In genomic region chr20:41830702-41831101, GRCh38 we compare ENCODE assay signal across 20 cellular contexts.
A peak's percentile ranks its signal among the peaks of the same experiment; 100 is the strongest.
DNase-seq lines count a peak whose midpoint lies in the region; ATAC-seq, FAIRE-seq and TF ChIP-seq lines count a peak whose summit lies in the region.
"Had no signal": no experiment of that assay in that cellular context is flagged by ENCODE, and none has a peak within 500 bp of the region (broad histone marks: within the 10 kb centered on the region; RNA-seq: fewer than 3 reads in every experiment).

No MANE protein-coding gene starts in this region.

- H3K4me2 ChIP-seq in OCI-LY7 (ENCODE audit: low read length) (peak overlapping the region; percentile 14; the same call in 1 of the 2 replicates), GM12878 (ENCODE audit: control insufficient read depth, insufficient read depth) (no peak overlapping the region)

- SMC1A ChIA-PET in GM12878 (lab: Charles Lee; ENCODE audit: uncharacterized antibody, unreplicated experiment): no interaction called here

- TF ChIP-seq EP300 in GM12878 (IDR thresholded peaks at IDR 0.05; ENCODE audit: borderline replicate concordance in 1 of 2, control insufficient read depth in 1 of 2, low read depth in 2 of 2, low read length in 2 of 2): no peak

- H3K27me3 ChIP-seq in GM12878 (replicated peaks in 1 of 2; ENCODE audit: control insufficient read depth in 2 of 2, insufficient read depth in 2 of 2, low read length in 1 of 2): no peaks in the 10 kb centered on the region

- ATAC-seq in GM12878 (no peak), Right ventricle myocardium inferior (no peak)

- RAD21 ChIA-PET in GM12878 (lab: Charles Lee; ENCODE audit: unreplicated experiment): no interaction called here

- TF ChIP-seq CTCF in OCI-LY7 (conservative IDR thresholded peaks at IDR 0.05; ENCODE audit: low read length): no peak
- no peak for TF ChIP-seq CTCF in GM12878 (IDR thresholded peaks at IDR 0.05 in 2 of 3, conservative IDR thresholded peaks at IDR 0.05 in 1 of 3; ENCODE audit: control insufficient read depth in 2 of 3, extremely low read depth in 1 of 3, insufficient read depth in 1 of 3, low read depth in 3 of 3, low read length in 3 of 3)

- in situ Hi-C loops in GM12878 (cut with MboI): no loop called here

- H3K4me1 Mint-ChIP-seq in activated naive CD4-positive, alpha-beta T cell treated with anti-CD3 and anti-CD28 coated beads for 36 hours (ENCODE audit: low read depth): no peaks in the 10 kb centered on the region

- H3K27me3 Mint-ChIP-seq in activated naive CD4-positive, alpha-beta T cell treated with anti-CD3 and anti-CD28 coated beads for 36 hours (ENCODE audit: low read depth): peaks cover 15% of the 10 kb centered on the region

- no peaks in the 10 kb centered on the region for H3K79me2 ChIP-seq in OCI-LY7 (ENCODE audit: insufficient read depth, low read depth, low read length)
- no peaks in the 10 kb centered on the region for H3K79me2 ChIP-seq in GM12878 (ENCODE audit: control insufficient read depth, insufficient read depth, low read length)

- CTCF ChIA-PET in OCI-LY7 (lab: Charles Lee; ENCODE audit: unreplicated experiment) (no interaction called here), GM12878 (lab: Yijun Ruan, JAX) (no interaction called here)
- CTCF ChIA-PET in activated naive CD4-positive, alpha-beta T cell treated with anti-CD3 and anti-CD28 coated beads for 36 hours (lab: Charles Lee): no interaction called here

- H3K4me3 ChIP-seq in OCI-LY7 (ENCODE audit: low read depth, low read length, poor library complexity, severe bottlenecking) (no peak overlapping the region), GM12878 (no peak overlapping the region)

- H2AFZ ChIP-seq in OCI-LY7 (ENCODE audit: low read length): peak overlapping the region; percentile 74
- no peak overlapping the region for H2AFZ ChIP-seq in GM12878 (ENCODE audit: control insufficient read depth, low read depth, low read length)

- no peak overlapping the region for H3K9ac ChIP-seq in GM12878 (ENCODE audit: control insufficient read depth, insufficient read depth, low read length)

- no peaks in the 10 kb centered on the region for H3K9me2 ChIP-seq in OCI-LY7 (ENCODE audit: insufficient read depth, low read length)

- H3K4me3 Mint-ChIP-seq in activated naive CD4-positive, alpha-beta T cell treated with anti-CD3 and anti-CD28 coated beads for 36 hours: no peak overlapping the region

- WGBS in GM12878 (ENCODE audit: insufficient coverage, insufficient replicate concordance, low lambda C conversion rate, missing lambda C conversion rate): 0% methylated on average over 2 of the region's 2 CpGs

- H3K27ac Mint-ChIP-seq in activated naive CD4-positive, alpha-beta T cell treated with anti-CD3 and anti-CD28 coated beads for 36 hours: no peak overlapping the region

- peaks cover 11% of the 10 kb centered on the region for H3K4me1 ChIP-seq in OCI-LY7 (ENCODE audit: insufficient read depth, low read length, poor library complexity, severe bottlenecking)
- H3K4me1 ChIP-seq in GM12878 (ENCODE audit: control insufficient read depth, insufficient read depth, low read length): no peaks in the 10 kb centered on the region

- H4K20me1 ChIP-seq in OCI-LY7 (ENCODE audit: insufficient read depth, low read length) (no peaks in the 10 kb centered on the region), GM12878 (ENCODE audit: control insufficient read depth, insufficient read depth) (no peaks in the 10 kb centered on the region)

- no peak overlapping the region for H3K27ac ChIP-seq in OCI-LY7 (ENCODE audit: low read depth, low read length, poor library complexity, severe bottlenecking)
- no peak overlapping the region for H3K27ac ChIP-seq in GM12878 (ENCODE audit: control insufficient read depth, insufficient read depth)

- H3K9me3 Mint-ChIP-seq in activated naive CD4-positive, alpha-beta T cell treated with anti-CD3 and anti-CD28 coated beads for 36 hours: no peaks in the 10 kb centered on the region

- DNase-seq in GM12891 (ENCODE audit: insufficient read length, low spot score) (no peak), MV-4-11 (lab: John Stamatoyannopoulos, UW) (peak; percentile 83), OCI-LY7 (ENCODE audit: low spot score) (peak; percentile 55), GM12878 (ENCODE audit: low read depth, low spot score) (no peak), mesenteric fat pad (ENCODE audit: low spot score) (no peak), Right ventricle myocardium inferior (ENCODE audit: missing footprints) (no peak), SK-N-DZ (ENCODE audit: low spot score) (no peak)
- no peak for DNase-seq in activated naive CD4-positive, alpha-beta T cell treated with anti-CD3 and anti-CD28 coated beads for 36 hours
- DNase-seq: EL; GOT3; HCEC 1CT; KG1; NCI-H1092 treated with DMSO at 0.1 percent for 48 hours; NCI-H146; NCI-H2029; NCI-H226; NCI-H510A treated with DMSO at 0.1 percent for 48 hours; NCI-H748 treated with DMSO at 0.1 percent for 48 hours; NK-92 treated with Interleukin-12 subunit alpha and Interleukin-12 subunit beta, amount 100 ng/mL, for 24 hours; T-helper 9 cell had no signal

- intact Hi-C loops in OCI-LY7 (cut with micrococcal nuclease; ENCODE audit: unreplicated experiment) (no loop called here), GM12878 (cut with micrococcal nuclease; ENCODE audit: unreplicated experiment) (no loop called here), Right ventricle myocardium inferior (cut with DNase I) (no loop called here)
- intact Hi-C loops in activated naive CD4-positive, alpha-beta T cell treated with anti-CD3 and anti-CD28 coated beads for 36 hours (cut with micrococcal nuclease): no loop called here

- BruUV-seq in OCI-LY7 (replicated peaks; lab: Mats Ljungman, UMichigan) (no TSS peak), GM12878 (replicated peaks; lab: Mats Ljungman, UMichigan) (no TSS peak)

- H3K36me3 Mint-ChIP-seq in activated naive CD4-positive, alpha-beta T cell treated with anti-CD3 and anti-CD28 coated beads for 36 hours (ENCODE audit: low read depth): no peaks in the 10 kb centered on the region

- no peak for TF ChIP-seq RAD21 in GM12878 (IDR thresholded peaks at IDR 0.05; ENCODE audit: insufficient read depth, low read depth, low read length)

- TF ChIP-seq POLR2A in GM12891 (IDR thresholded peaks at IDR 0.05; ENCODE audit: low read depth, low read length): no peak
- no peak for TF ChIP-seq POLR2A in GM12878 (IDR thresholded peaks at IDR 0.05; ENCODE audit: low read depth, low read length)

- H3K36me3 ChIP-seq in OCI-LY7 (ENCODE audit: insufficient read depth, low read length) (no peaks in the 10 kb centered on the region), GM12878 (ENCODE audit: control insufficient read depth in 2 of 2, insufficient read depth in 2 of 2, low read length in 1 of 2) (no peaks in the 10 kb centered on the region)

- FAIRE-seq in GM12891 (lab: Jason Lieb, UNC) (no peak), GM12878 (lab: Jason Lieb, UNC) (no peak)

- 0 out of 2 replicates have a peak, but pooled peaks cover 6% of the 10 kb centered on the region for H3K9me3 ChIP-seq in OCI-LY7 (ENCODE audit: low read length)
- H3K9me3 ChIP-seq in GM12878 (replicated peaks; ENCODE audit: control insufficient read depth, insufficient read depth, low read length): no peaks in the 10 kb centered on the region

- POLR2A ChIA-PET in OCI-LY7 (lab: Charles Lee) (interaction anchor here (0.7 kb wide), 1 partner anchor 32 kb away, joined by 3 read pairs; no protein-coding TSS in a partner anchor), GM12878 (lab: Charles Lee) (no interaction called here)

TF ChIP-seq in GM12891, 5 proteins besides CTCF, POLR2A, EP300 and RAD21:
- TF ChIP-seq SPI1 (IDR thresholded peaks at IDR 0.05; ENCODE audit: low read depth, low read length) (peak; percentile 78), PAX5 (IDR thresholded peaks at IDR 0.05; ENCODE audit: insufficient read depth, low read length, severe bottlenecking) (no peak), POLR2AphosphoS5 (IDR thresholded peaks at IDR 0.05; ENCODE audit: low read depth, low read length) (no peak), TAF1 (IDR thresholded peaks at IDR 0.05; ENCODE audit: low read depth, low read length) (no peak)

TF ChIP-seq in GM12878, 131 proteins besides CTCF, POLR2A, EP300 and RAD21:
- TF ChIP-seq BHLHE40 (IDR thresholded peaks at IDR 0.05; ENCODE audit: borderline replicate concordance in 1 of 2, low read depth in 2 of 2, low read length in 1 of 2) (peak in 1 of 2 experiments; percentile 20; a peak in 1 of 4 replicates), SPI1 (IDR thresholded peaks at IDR 0.05; ENCODE audit: borderline replicate concordance, insufficient read depth, low read depth, low read length) (peak; percentile 70; the same call in 1 of the 2 replicates), KDM1A (IDR thresholded peaks at IDR 0.05; ENCODE audit: borderline replicate concordance) (no peak)

Comparison
In these comparisons a context has a peak if more than half of its experiments do, and no peak if none do; other contexts are left out.
1. DNase-seq: peak in MV-4-11 (single experiment) and OCI-LY7 (single experiment); none in GM12891 (single experiment), GM12878 (single experiment), activated naive CD4-positive, alpha-beta T cell treated with anti-CD3 and anti-CD28 coated beads for 36 hours (single experiment), mesenteric fat pad (single experiment), Right ventricle myocardium inferior (single experiment) and SK-N-DZ (single experiment).